ENCODE assay signal across 21 cellular contexts in the genomic region with DNA sequence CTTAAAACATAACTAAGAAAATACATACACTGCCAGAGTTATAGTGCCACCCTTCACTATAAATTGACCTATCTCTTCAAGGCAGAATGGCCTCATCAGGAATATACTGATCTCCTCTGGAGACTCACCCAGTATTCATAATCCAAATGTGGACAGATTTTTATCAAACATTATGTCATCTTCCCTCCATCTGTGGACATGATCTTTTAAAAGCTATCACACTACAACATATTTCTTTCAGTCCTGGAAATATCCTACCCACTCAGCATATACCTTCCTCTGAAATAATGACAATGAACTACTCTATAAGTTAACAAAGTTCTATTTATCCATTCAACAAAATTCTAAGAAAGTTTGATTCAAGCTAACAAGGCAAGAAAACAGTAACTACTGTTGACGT. TPM values are rescaled to one million over a fixed set of nuclear protein-coding genes. Genes with fewer than 3 reads are reported as not detected.
A peak's percentile ranks its signal among the peaks of the same experiment; 100 is the strongest.
DNase-seq lines count a peak whose midpoint lies in the region; ATAC-seq, FAIRE-seq and TF ChIP-seq lines count a peak whose summit lies in the region.
"Had no signal": no experiment of that assay in that cellular context is flagged by ENCODE, and none has a peak within 500 bp of the region (broad histone marks: within the 10 kb centered on the region; RNA-seq: fewer than 3 reads in every experiment).

No MANE protein-coding gene starts in this region.

- H3K27ac Mint-ChIP-seq in MCF 10A (ENCODE audit: low read depth, unreplicated experiment), result peak overlapping the region; percentile 3
- H3K27ac Mint-ChIP-seq: activated CD4-positive, alpha-beta memory T cell treated with anti-CD3 and anti-CD28 coated beads for 36 hours had no signal

- peaks cover 53% of the 10 kb centered on the region for H3K36me3 Mint-ChIP-seq in MCF 10A (ENCODE audit: insufficient read depth, unreplicated experiment)

- CTCF ChIA-PET in MCF 10A (lab: Yijun Ruan, JAX) (interaction anchor here (0.6 kb wide), 1 partner anchor 85 kb away, joined by 4 read pairs; no protein-coding TSS in a partner anchor), PC-9 (lab: Charles Lee) (no interaction called here), K562 (lab: Yijun Ruan, JAX; ENCODE audit: low intra/inter-chr PET ratio) (no interaction called here)

- H3K9ac ChIP-seq in K562 (ENCODE audit: insufficient read depth in 1 of 2, low read depth in 2 of 2, low read length in 2 of 2), result peak overlapping the region in 1 of 2 experiments; percentile 97; a peak in 2 of 4 replicates

- peaks cover 0 to 4% of the 10 kb centered on the region in 2 donors for H3K4me1 ChIP-seq in breast epithelium
- peaks cover 22% of the 10 kb centered on the region for H3K4me1 ChIP-seq in PC-9 (replicated peaks; ENCODE audit: insufficient read depth)
- H3K4me1 ChIP-seq in K562 (replicated peaks in 1 of 2; ENCODE audit: control insufficient read depth in 2 of 2, insufficient read depth in 2 of 2, low read length in 2 of 2), result peaks cover 28 to 31% of the 10 kb centered on the region in 2 experiments

- H3K79me2 ChIP-seq in PC-9 (ENCODE audit: low read depth), result peaks cover 66% of the 10 kb centered on the region
- peaks cover 86% of the 10 kb centered on the region for H3K79me2 ChIP-seq in K562 (ENCODE audit: control insufficient read depth, insufficient read depth, low read length)

- no peak for TF ChIP-seq EP300 in K562 (IDR thresholded peaks at IDR 0.05; ENCODE audit: low read length)

- no peaks in the 10 kb centered on the region for H3K9me1 ChIP-seq in K562 (ENCODE audit: control insufficient read depth, insufficient read depth, low read length)

- intact Hi-C loops in MCF 10A (cut with micrococcal nuclease), result no loop called here
- intact Hi-C loops in breast epithelium (cut with DNase I; ENCODE audit: low total_unique reads), result no loop called here
- intact Hi-C loops in PC-9 (cut with micrococcal nuclease; ENCODE audit: unreplicated experiment), result no loop called here
- intact Hi-C loops in K562 (cut with micrococcal nuclease), result no loop called here

- H3K27ac ChIP-seq in breast epithelium (no peak overlapping the region), PC-9 (no peak overlapping the region), K562 (ENCODE audit: extremely low read depth, low read depth, low read length) (peak overlapping the region; percentile 9; the same call in 2 of the 3 replicates)
- H3K27ac ChIP-seq: epithelial cell of prostate had no signal

- POLR2A ChIA-PET in MCF 10A (lab: Yijun Ruan, JAX) (interaction anchor here (0.6 to 0.8 kb wide), 2 partner anchors 14 to 199 kb away, joined by 3 read pairs; a partner anchor contains a TSS), PC-9 (lab: Charles Lee; ENCODE audit: unreplicated experiment) (no interaction called here), K562 (lab: Yijun Ruan, JAX) (interaction anchor here (1.3 kb wide), 1 partner anchor 21 kb away, joined by 3 read pairs; no protein-coding TSS in a partner anchor)

- TF ChIP-seq CTCF in MCF 10A (IDR thresholded peaks at IDR 0.05; ENCODE audit: unreplicated experiment) (no peak), breast epithelium (IDR thresholded peaks at IDR 0.05) (no peak), PC-9 (conservative IDR thresholded peaks at IDR 0.05) (no peak), K562 (IDR thresholded peaks at IDR 0.05 in 2 of 3, conservative IDR thresholded peaks at IDR 0.05 in 1 of 3; ENCODE audit: insufficient read depth in 2 of 3, low read depth in 1 of 3, low read length in 3 of 3) (no peak)

- TF ChIP-seq POLR2A in breast epithelium (IDR thresholded peaks at IDR 0.05) (no peak), K562 (conservative IDR thresholded peaks at IDR 0.05) (no peak)

- peaks cover 9% of the 10 kb centered on the region; the same call in 1 of the 2 replicates for H3F3A ChIP-seq in PC-9 (ENCODE audit: insufficient read depth, low read depth)

- H3K4me3 ChIP-seq in breast epithelium (no peak overlapping the region), PC-9 (no peak overlapping the region), K562 (no peak overlapping the region; the same call in 1 of the 2 replicates)
- H3K4me3 ChIP-seq: smooth muscle cell had no signal

- H3K4me2 ChIP-seq in PC-9 (peak overlapping the region; percentile 85; the same call in 1 of the 2 replicates), K562 (ENCODE audit: insufficient read depth, low read length) (peak overlapping the region; percentile 19; the same call in 1 of the 2 replicates)

- H3K27me3 Mint-ChIP-seq in MCF 10A (ENCODE audit: insufficient read depth, unreplicated experiment), result no peaks in the 10 kb centered on the region
- H3K27me3 Mint-ChIP-seq: activated CD4-positive, alpha-beta memory T cell treated with anti-CD3 and anti-CD28 coated beads for 36 hours had no signal

- no peak for DNase-seq in MCF 10A (ENCODE audit: unreplicated experiment)
- DNase-seq in breast epithelium (ENCODE audit: low spot score in 2 of 2), result no peak
- no peak for DNase-seq in PC-9
- DNase-seq in K562 (ENCODE audit: extremely low read depth in 1 of 4, low spot score in 3 of 4), result no peak
- DNase-seq in stimulated activated naive CD4-positive, alpha-beta T cell (lab: John Stamatoyannopoulos, UW), result no peak
- DNase-seq: ACHN; activated CD4-positive, alpha-beta memory T cell treated with anti-CD3 and anti-CD28 coated beads for 36 hours; foreskin melanocyte; kidney glomerular epithelial cell; NCI-H1105; NCI-H524; SHP77 treated with DMSO at 0.1 percent for 48 hours; stimulated activated CD4-positive, alpha-beta T cell treated with anti-CD3 and anti-CD28 coated beads, Interleukin-4, amount 100 ng/mL, for 1 hour; T-helper 1 cell had no signal

- no peaks in the 10 kb centered on the region for H3K9me3 Mint-ChIP-seq in MCF 10A (ENCODE audit: unreplicated experiment)
- H3K9me3 Mint-ChIP-seq: activated CD4-positive, alpha-beta memory T cell treated with anti-CD3 and anti-CD28 coated beads for 36 hours had no signal

- in situ Hi-C loops in K562 (cut with MboI), result no loop called here

- BruUV-seq in MCF 10A (replicated peaks; lab: Mats Ljungman, UMichigan) (no TSS peak), PC-9 (replicated peaks; lab: Mats Ljungman, UMichigan) (no TSS peak), K562 (replicated peaks; lab: Mats Ljungman, UMichigan) (no TSS peak)

- no peak overlapping the region for H2AFZ ChIP-seq in PC-9
- H2AFZ ChIP-seq in K562 (ENCODE audit: low read depth, low read length), result no peak overlapping the region

- peaks cover 25% of the 10 kb centered on the region for H3K4me1 Mint-ChIP-seq in MCF 10A (ENCODE audit: insufficient read depth, unreplicated experiment)

- TF ChIP-seq RAD21 in K562 (CRISPR knock-in tag; conservative IDR thresholded peaks at IDR 0.05 in 1 of 2, IDR thresholded peaks at IDR 0.05 in 1 of 2), result no peak

- H3K9me3 ChIP-seq in breast epithelium, result no peaks in the 10 kb centered on the region
- H3K9me3 ChIP-seq in PC-9 (ENCODE audit: insufficient read depth, low read depth), result no peaks in the 10 kb centered on the region
- H3K9me3 ChIP-seq in K562 (replicated peaks; ENCODE audit: control insufficient read depth, insufficient read depth, low read depth, low read length), result no peaks in the 10 kb centered on the region

- H3K9me2 ChIP-seq in PC-9 (ENCODE audit: insufficient read depth), result no peaks in the 10 kb centered on the region

- 11% methylated on average over 1 of the region's 1 CpG for WGBS in K562 (ENCODE audit: insufficient coverage, low coverage, missing lambda C conversion rate)

- H4K20me1 ChIP-seq in PC-9 (ENCODE audit: insufficient read depth), result peaks cover 12% of the 10 kb centered on the region
- peaks cover 4% of the 10 kb centered on the region; the same call in 1 of the 2 replicates for H4K20me1 ChIP-seq in K562 (replicated peaks; ENCODE audit: control insufficient read depth, insufficient read depth, low read length)

- no peak for ATAC-seq in K562
- no peak for ATAC-seq in GM18868 (IDR thresholded peaks at IDR 0.05; ENCODE audit: unreplicated experiment)
- no peak for ATAC-seq in esophagus mucosa
- no peak for ATAC-seq in GM21515 (IDR thresholded peaks at IDR 0.05; ENCODE audit: unreplicated experiment)

- H3K4me3 Mint-ChIP-seq in MCF 10A (ENCODE audit: unreplicated experiment), result peak overlapping the region; percentile 18

- H3K27me3 ChIP-seq in breast epithelium, result no peaks in the 10 kb centered on the region
- no peaks in the 10 kb centered on the region for H3K27me3 ChIP-seq in PC-9 (ENCODE audit: insufficient read depth, low read depth)
- no peaks in the 10 kb centered on the region for H3K27me3 ChIP-seq in K562 (ENCODE audit: control insufficient read depth in 2 of 2, insufficient read depth in 2 of 2, low read length in 2 of 2)

- no peaks in the 10 kb centered on the region for H3K36me3 ChIP-seq in breast epithelium
- H3K36me3 ChIP-seq in PC-9 (ENCODE audit: low read depth), result peaks cover 25% of the 10 kb centered on the region
- H3K36me3 ChIP-seq in K562 (ENCODE audit: control insufficient read depth, insufficient read depth, low read length), result peaks cover 62% of the 10 kb centered on the region

- FAIRE-seq in K562 (lab: Jason Lieb, UNC), result no peak
- FAIRE-seq: H1, urothelium cell line had no signal

TF ChIP-seq in K562, 482 proteins besides CTCF, POLR2A, EP300 and RAD21 (continues in another document):
- TF ChIP-seq BCOR (IDR thresholded peaks at IDR 0.05) (no peak), SAFB2 (IDR thresholded peaks at IDR 0.05; ENCODE audit: borderline replicate concordance, low read depth, low read length, severe bottlenecking) (no peak), BHLHE40 (IDR thresholded peaks at IDR 0.05; ENCODE audit: low read length) (no peak), ZNF140 (CRISPR knock-in tag; IDR thresholded peaks at IDR 0.05) (no peak)

RNA-seq across cellular contexts. Expression of a gene that starts 3.2 kb away (rescaled TPM):
- total RNA-seq in MCF 10A (2022) (51.7 and 55.1 TPM in 2 replicates), breast epithelium (10 to 100 TPM; 29.5 to 51.1 (median 31.0) TPM), PC-9 (2021) (32.4 and 32.6 TPM in 2 replicates), K562 (2014; rRNA removed) (21.0 and 25.2 TPM in 2 replicates), K562 (2014; rRNA removed; fragmentation: Illumina TruSeq; extraction: Trizol) (46.1 and 51.1 TPM in 2 replicates), K562 (2015; rRNA removed; fragmentation: Illumina TruSeq; extraction: Trizol) (54.0 and 58.3 TPM in 2 replicates), K562 (2021) (48.5 and 50.2 TPM in 2 replicates), esophagus mucosa (17.6 TPM)
- total RNA-seq in K562 (2011; cell fraction: chromatin; rRNA removed; ENCODE audit: low replicate concordance), result 28.7 and 131 TPM in 2 replicates
- total RNA-seq in K562 (2011; cell fraction: nucleolus; rRNA removed), result 19.2 and 29.9 TPM in 2 replicates
- total RNA-seq in K562 (2011; cell fraction: nucleoplasm; rRNA removed), result 38.3 and 60.6 TPM in 2 replicates
- polyA plus RNA-seq in K562 (2011; rRNA removed) (23.8 and 33.4 TPM in 2 replicates), K562 (2014; fragmentation: Illumina TruSeq; extraction: Trizol) (29.0 and 46.7 TPM in 2 replicates), K562 (2014; fragmentation: Nextera tagmentation; extraction: Ambion mirVana) (1 to 10 TPM; 7.5 to 9.3 TPM), K562 (2014; rRNA removed) (18.9 and 19.3 TPM in 2 replicates)
- 12.3 and 14.2 TPM in 2 replicates for polyA plus RNA-seq in K562 (2011; cell fraction: cytosol; rRNA removed)
- 53.9 and 61.4 TPM in 2 replicates for polyA plus RNA-seq in K562 (2011; cell fraction: nucleus; rRNA removed)
- 19.6 and 27.8 TPM in 2 replicates for polyA plus RNA-seq in K562 (2012)
- 61.9 and 63.0 TPM in 2 replicates for polyA minus RNA-seq in K562 (2011; rRNA and poly(A)+ RNA removed)
- 22.8 and 31.1 TPM in 2 replicates for polyA minus RNA-seq in K562 (2011; cell fraction: cytosol; rRNA and poly(A)+ RNA removed)
- polyA minus RNA-seq in K562 (2011; cell fraction: nucleus; rRNA and poly(A)+ RNA removed), result 83.5 and 119 TPM in 2 replicates
